ENCODE assay signal across 9 cellular contexts in the genomic region with DNA sequence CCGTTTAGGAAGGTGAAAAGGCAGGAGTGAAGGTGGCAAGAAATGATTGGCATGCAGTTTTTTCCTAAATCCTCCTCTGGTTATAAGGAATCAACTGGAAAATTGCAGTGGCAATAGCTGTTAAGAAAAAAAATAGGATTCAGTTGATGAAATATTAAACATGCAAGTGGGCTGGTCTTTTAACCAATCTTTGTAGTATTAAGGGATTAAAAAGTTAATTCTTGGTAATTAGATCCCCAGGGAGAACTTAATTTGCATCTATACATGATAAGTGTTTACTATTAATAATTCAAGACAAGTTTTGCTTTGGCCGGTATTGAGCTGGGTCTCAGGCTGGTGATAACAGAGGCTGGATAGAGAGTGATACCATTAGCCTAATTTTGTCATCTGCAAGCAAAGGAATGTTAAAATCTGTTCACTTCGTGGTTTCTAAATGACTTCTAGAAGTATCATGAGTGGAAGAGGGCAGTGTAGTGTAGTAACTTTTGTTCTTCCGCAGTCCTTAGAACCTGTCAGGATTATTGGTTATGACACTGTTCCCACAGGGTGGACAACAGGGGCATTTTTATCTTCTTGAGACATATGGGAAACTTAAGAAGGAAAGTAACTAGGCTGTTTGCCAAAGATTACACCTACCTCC.
DNase-seq lines count a peak whose midpoint lies in the region; ATAC-seq and TF ChIP-seq lines count a peak whose summit lies in the region.
"Had no signal": no experiment of that assay in that cellular context is flagged by ENCODE, and none has a peak within 500 bp of the region (broad histone marks: within the 10 kb centered on the region; RNA-seq: fewer than 3 reads in every experiment).

No MANE protein-coding gene starts in this region.

- no peak overlapping the region for H3K9ac ChIP-seq in liver (ENCODE audit: low read depth in 1 of 2, low read length in 2 of 2)

- POLR2A ChIA-PET in activated CD8-positive, alpha-beta T cell treated with anti-CD3 and anti-CD28 coated beads for 36 hours (lab: Charles Lee): interaction anchor here (1.2 to 3.9 kb wide), 3 partner anchors 50 to 121 kb away, joined by 5 to 14 read pairs (median 6); no protein-coding TSS in a partner anchor

- ATAC-seq in right cardiac atrium: no peak
- no peak for ATAC-seq in Right ventricle myocardium inferior
- no peak for ATAC-seq in activated CD8-positive, alpha-beta T cell treated with anti-CD3 and anti-CD28 coated beads for 36 hours
- no peak for ATAC-seq in upper lobe of right lung

- H3K27ac ChIP-seq in right cardiac atrium (ENCODE audit: low read length) (peak overlapping the region; percentile 51), liver (ENCODE audit: low read depth in 1 of 2, low read length in 2 of 2) (peak overlapping the region; percentile 5 to 31), upper lobe of right lung (peak overlapping the region; percentile 80)

- H3K9me3 Mint-ChIP-seq in activated CD8-positive, alpha-beta T cell treated with anti-CD3 and anti-CD28 coated beads for 36 hours: no peaks in the 10 kb centered on the region

- DNase-seq in right cardiac atrium (no peak), Right ventricle myocardium inferior (ENCODE audit: missing footprints) (no peak), upper lobe of right lung (no peak), NCI-H2196 (lab: John Stamatoyannopoulos, UW; ENCODE audit: unreplicated experiment) (no peak), SW 1271 (lab: John Stamatoyannopoulos, UW) (no peak)
- DNase-seq in activated CD8-positive, alpha-beta T cell treated with anti-CD3 and anti-CD28 coated beads for 36 hours: no peak
- DNase-seq in stimulated activated CD4-positive, alpha-beta T cell treated with anti-CD3 and anti-CD28 coated beads, Interleukin-2, amount 100 ng/mL, for 24 hours: no peak
- DNase-seq: kidney had no signal

- H3K27me3 ChIP-seq in right cardiac atrium (ENCODE audit: control insufficient read depth, insufficient read depth) (no peaks in the 10 kb centered on the region), liver (ENCODE audit: control insufficient read depth in 4 of 4, insufficient read depth in 4 of 4, low read length in 3 of 4) (no peaks in the 10 kb centered on the region), upper lobe of right lung (no peaks in the 10 kb centered on the region)

- H3K4me3 ChIP-seq in right cardiac atrium (ENCODE audit: low read length) (no peak overlapping the region), liver (ENCODE audit: low read depth in 1 of 3, low read length in 3 of 3) (no peak overlapping the region), upper lobe of right lung (peak overlapping the region; percentile 19)

- intact Hi-C loops in right cardiac atrium (cut with DNase I): loop anchor here in 1 of 4 donors (10.0 kb wide), 1 partner anchor 115 kb away; the partner anchor contains the start of gene PRKCH
- intact Hi-C loops in Right ventricle myocardium inferior (cut with DNase I): loop anchor here (5.0 kb wide), 2 partner anchors 118 to 143 kb away; partner anchors contain the start of gene PRKCH
- intact Hi-C loops in activated CD8-positive, alpha-beta T cell treated with anti-CD3 and anti-CD28 coated beads for 36 hours (cut with micrococcal nuclease): loop anchor here (5.0 kb wide), 1 partner anchor 33 kb away; no protein-coding TSS in a partner anchor
- intact Hi-C loops in upper lobe of right lung (cut with DNase I): loop anchor here (10.0 kb wide), 1 partner anchor 105 kb away; no protein-coding TSS in a partner anchor

- peak overlapping the region; percentile 72 for H3K4me3 Mint-ChIP-seq in activated CD8-positive, alpha-beta T cell treated with anti-CD3 and anti-CD28 coated beads for 36 hours

- H3K36me3 Mint-ChIP-seq in activated CD8-positive, alpha-beta T cell treated with anti-CD3 and anti-CD28 coated beads for 36 hours (ENCODE audit: low read depth): peaks cover 47% of the 10 kb centered on the region

- H3K27ac Mint-ChIP-seq in activated CD8-positive, alpha-beta T cell treated with anti-CD3 and anti-CD28 coated beads for 36 hours: peak overlapping the region; percentile 90

- H3K27me3 Mint-ChIP-seq in activated CD8-positive, alpha-beta T cell treated with anti-CD3 and anti-CD28 coated beads for 36 hours: no peaks in the 10 kb centered on the region

- 55% methylated on average over 4 of the region's 4 CpGs for WGBS in right cardiac atrium
- WGBS in liver: 75% methylated on average over 4 of the region's 4 CpGs

- peaks cover 92% of the 10 kb centered on the region for H3K4me1 Mint-ChIP-seq in activated CD8-positive, alpha-beta T cell treated with anti-CD3 and anti-CD28 coated beads for 36 hours (ENCODE audit: low read depth)

- H3K4me1 ChIP-seq in right cardiac atrium (ENCODE audit: control insufficient read depth, insufficient read depth, low read length): peaks cover 11% of the 10 kb centered on the region
- H3K4me1 ChIP-seq in liver (ENCODE audit: control insufficient read depth in 4 of 4, insufficient read depth in 4 of 4, low read length in 3 of 4): peaks cover 5 to 13% (median 9%) of the 10 kb centered on the region in 4 donors
- peaks cover 57% of the 10 kb centered on the region for H3K4me1 ChIP-seq in upper lobe of right lung

- no peak for TF ChIP-seq RAD21 in liver (IDR thresholded peaks at IDR 0.05)

- CTCF ChIA-PET in activated CD8-positive, alpha-beta T cell treated with anti-CD3 and anti-CD28 coated beads for 36 hours (lab: Charles Lee): interaction anchor here (0.8 kb wide), 1 partner anchor 51 kb away, joined by 3 read pairs; no protein-coding TSS in a partner anchor

- H3K36me3 ChIP-seq in liver (ENCODE audit: control insufficient read depth in 4 of 4, insufficient read depth in 3 of 4, low read depth in 1 of 4, low read length in 3 of 4) (no peaks in the 10 kb centered on the region), upper lobe of right lung (no peaks in the 10 kb centered on the region)

- TF ChIP-seq CTCF in activated CD8-positive, alpha-beta T cell treated with anti-CD3 and anti-CD28 coated beads for 36 hours (IDR thresholded peaks at IDR 0.05): no peak
- TF ChIP-seq CTCF in liver (IDR thresholded peaks at IDR 0.05; ENCODE audit: low read depth, low read length, missing input control): no peak
- no peak for TF ChIP-seq CTCF in upper lobe of right lung (IDR thresholded peaks at IDR 0.05)

- H3K9me3 ChIP-seq in right cardiac atrium (ENCODE audit: control insufficient read depth, low read length): no peaks in the 10 kb centered on the region
- H3K9me3 ChIP-seq in liver (ENCODE audit: control insufficient read depth in 4 of 4, low read length in 3 of 4): no peaks in the 10 kb centered on the region
- H3K9me3 ChIP-seq in upper lobe of right lung: no peaks in the 10 kb centered on the region

TF ChIP-seq in liver, 16 proteins besides CTCF, POLR2A, EP300 and RAD21:
- TF ChIP-seq, protein P1, sequence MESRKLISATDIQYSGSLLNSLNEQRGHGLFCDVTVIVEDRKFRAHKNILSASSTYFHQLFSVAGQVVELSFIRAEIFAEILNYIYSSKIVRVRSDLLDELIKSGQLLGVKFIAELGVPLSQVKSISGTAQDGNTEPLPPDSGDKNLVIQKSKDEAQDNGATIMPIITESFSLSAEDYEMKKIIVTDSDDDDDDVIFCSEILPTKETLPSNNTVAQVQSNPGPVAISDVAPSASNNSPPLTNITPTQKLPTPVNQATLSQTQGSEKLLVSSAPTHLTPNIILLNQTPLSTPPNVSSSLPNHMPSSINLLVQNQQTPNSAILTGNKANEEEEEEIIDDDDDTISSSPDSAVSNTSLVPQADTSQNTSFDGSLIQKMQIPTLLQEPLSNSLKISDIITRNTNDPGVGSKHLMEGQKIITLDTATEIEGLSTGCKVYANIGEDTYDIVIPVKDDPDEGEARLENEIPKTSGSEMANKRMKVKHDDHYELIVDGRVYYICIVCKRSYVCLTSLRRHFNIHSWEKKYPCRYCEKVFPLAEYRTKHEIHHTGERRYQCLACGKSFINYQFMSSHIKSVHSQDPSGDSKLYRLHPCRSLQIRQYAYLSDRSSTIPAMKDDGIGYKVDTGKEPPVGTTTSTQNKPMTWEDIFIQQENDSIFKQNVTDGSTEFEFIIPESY (IDR thresholded peaks at IDR 0.05): no peak
- no peak for TF ChIP-seq HNF4G (IDR thresholded peaks at IDR 0.05)
- no peak for TF ChIP-seq JUND (IDR thresholded peaks at IDR 0.05)
- no peak for TF ChIP-seq MAX (IDR thresholded peaks at IDR 0.05)
- no peak for TF ChIP-seq ATF3 (IDR thresholded peaks at IDR 0.05)
- TF ChIP-seq SP1 (IDR thresholded peaks at IDR 0.05): no peak

Comparison
In these comparisons a context has a peak if more than half of its experiments do, and no peak if none do; other contexts are left out.
1. H3K27ac ChIP-seq: peak in every context shown above with its lines; median percentile 80 in upper lobe of right lung; 51 in right cardiac atrium; 18 in liver.